In the genomic region with DNA sequence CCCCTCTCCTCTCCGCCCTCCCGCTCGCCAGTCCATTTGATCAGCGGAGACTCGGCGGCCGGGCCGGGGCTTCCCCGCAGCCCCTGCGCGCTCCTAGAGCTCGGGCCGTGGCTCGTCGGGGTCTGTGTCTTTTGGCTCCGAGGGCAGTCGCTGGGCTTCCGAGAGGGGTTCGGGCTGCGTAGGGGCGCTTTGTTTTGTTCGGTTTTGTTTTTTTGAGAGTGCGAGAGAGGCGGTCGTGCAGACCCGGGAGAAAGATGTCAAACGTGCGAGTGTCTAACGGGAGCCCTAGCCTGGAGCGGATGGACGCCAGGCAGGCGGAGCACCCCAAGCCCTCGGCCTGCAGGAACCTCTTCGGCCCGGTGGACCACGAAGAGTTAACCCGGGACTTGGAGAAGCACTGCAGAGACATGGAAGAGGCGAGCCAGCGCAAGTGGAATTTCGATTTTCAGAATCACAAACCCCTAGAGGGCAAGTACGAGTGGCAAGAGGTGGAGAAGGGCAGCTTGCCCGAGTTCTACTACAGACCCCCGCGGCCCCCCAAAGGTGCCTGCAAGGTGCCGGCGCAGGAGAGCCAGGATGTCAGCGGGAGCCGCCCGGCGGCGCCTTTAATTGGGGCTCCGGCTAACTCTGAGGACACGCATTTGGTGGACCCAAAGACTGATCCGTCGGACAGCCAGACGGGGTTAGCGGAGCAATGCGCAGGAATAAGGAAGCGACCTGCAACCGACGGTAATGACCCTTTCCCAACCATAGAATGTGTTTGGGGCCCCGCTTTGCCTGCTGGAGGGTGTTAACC, we compare ENCODE assay signal across 8 cellular contexts. TPM values are rescaled to one million over a fixed set of nuclear protein-coding genes. Genes with fewer than 3 reads are reported as not detected.
DNase-seq lines count a peak whose midpoint lies in the region; ATAC-seq, FAIRE-seq and TF ChIP-seq lines count a peak whose summit lies in the region.

No MANE protein-coding gene starts in this region.

- H3K4me3 Mint-ChIP-seq in stimulated activated naive CD8-positive, alpha-beta T cell treated with anti-CD3 and anti-CD28 coated beads, Interleukin-15, Interleukin-2, amounts not matched to agents 100 ng/mL and 50 ng/mL, for 24 hours: peak overlapping the region; percentile 98

- POLR2A ChIA-PET in PC-3 (lab: Charles Lee; ENCODE audit: unreplicated experiment): interaction anchor here (0.5 to 0.6 kb wide), 2 partner anchors 18 to 120 kb away, joined by 3 to 5 read pairs; no protein-coding TSS in a partner anchor

- peaks cover 9% of the 10 kb centered on the region; the same call in 1 of the 2 replicates for H4K20me1 ChIP-seq in PC-3 (ENCODE audit: low read length)

- intact Hi-C loops in PC-3 (cut with micrococcal nuclease): loop anchor here (1.0 kb wide), 1 partner anchor 8 kb away; no protein-coding TSS in a partner anchor

- peaks cover 55% of the 10 kb centered on the region for H3K4me1 ChIP-seq in PC-3 (ENCODE audit: insufficient read depth, low read length)

- H3K4me3 ChIP-seq in PC-3 (ENCODE audit: low read length) (peak overlapping the region; percentile 94), bronchial epithelial cell (ENCODE audit: low read depth, low read length) (peak overlapping the region; percentile 70)

- no peaks in the 10 kb centered on the region for H3K27me3 ChIP-seq in PC-3 (ENCODE audit: low read length)
- no peaks in the 10 kb centered on the region for H3K27me3 ChIP-seq in bronchial epithelial cell (ENCODE audit: control insufficient read depth, insufficient read depth, low read length)
- H3K27me3 ChIP-seq in layer of hippocampus (ENCODE audit: control insufficient read depth, insufficient read depth, low read length): no peaks in the 10 kb centered on the region

- TSS peak; percentile 40 for BruUV-seq in PC-3 (replicated peaks; lab: Mats Ljungman, UMichigan)

- H3K36me3 ChIP-seq in PC-3 (ENCODE audit: low read depth, low read length) (peaks cover 21% of the 10 kb centered on the region), bronchial epithelial cell (ENCODE audit: control insufficient read depth, insufficient read depth, low read length) (peaks cover 3% of the 10 kb centered on the region)

- peaks cover 44% of the 10 kb centered on the region for H3K36me3 Mint-ChIP-seq in stimulated activated naive CD8-positive, alpha-beta T cell treated with anti-CD3 and anti-CD28 coated beads, Interleukin-15, Interleukin-2, amounts not matched to agents 100 ng/mL and 50 ng/mL, for 24 hours (ENCODE audit: low read depth)

- no peak for TF ChIP-seq CTCF in PC-3 (conservative IDR thresholded peaks at IDR 0.05; ENCODE audit: low read depth, low read length)
- TF ChIP-seq CTCF in bronchial epithelial cell (IDR thresholded peaks at IDR 0.05; ENCODE audit: insufficient read depth, low read length, severe bottlenecking): no peak

- no peaks in the 10 kb centered on the region for H3K9me3 Mint-ChIP-seq in stimulated activated naive CD8-positive, alpha-beta T cell treated with anti-CD3 and anti-CD28 coated beads, Interleukin-15, Interleukin-2, amounts not matched to agents 100 ng/mL and 50 ng/mL, for 24 hours

- H3K27ac ChIP-seq in PC-3 (ENCODE audit: low read length) (peak overlapping the region; percentile 97), layer of hippocampus (ENCODE audit: low read depth, low read length) (peak overlapping the region; percentile 99)

- CTCF ChIA-PET in PC-3 (lab: Charles Lee): no interaction called here

- peak overlapping the region; percentile 29; the same call in 1 of the 2 replicates for H2AFZ ChIP-seq in PC-3 (ENCODE audit: low read length)

- H3K4me2 ChIP-seq in PC-3 (ENCODE audit: low read length): peak overlapping the region; percentile 88

- no peaks in the 10 kb centered on the region for H3K27me3 Mint-ChIP-seq in stimulated activated naive CD8-positive, alpha-beta T cell treated with anti-CD3 and anti-CD28 coated beads, Interleukin-15, Interleukin-2, amounts not matched to agents 100 ng/mL and 50 ng/mL, for 24 hours

- peaks cover 5% of the 10 kb centered on the region for H3F3A ChIP-seq in PC-3 (ENCODE audit: low read length, unreplicated experiment)

- H3K27ac Mint-ChIP-seq in stimulated activated naive CD8-positive, alpha-beta T cell treated with anti-CD3 and anti-CD28 coated beads, Interleukin-15, Interleukin-2, amounts not matched to agents 100 ng/mL and 50 ng/mL, for 24 hours: peak overlapping the region; percentile 94

- no peak for FAIRE-seq in bronchial epithelial cell (lab: Jason Lieb, UNC)

- peak; percentile 21 for DNase-seq in NCI-H2029 treated with DMSO at 0.1 percent for 48 hours (lab: John Stamatoyannopoulos, UW)
- no peak for DNase-seq in NCI-H2029 (lab: John Stamatoyannopoulos, UW)
- peak; percentile 25 for DNase-seq in PC-3
- DNase-seq in bronchial epithelial cell (ENCODE audit: low read depth): peak; percentile 9
- DNase-seq in ureter (ENCODE audit: low spot score): no peak

- peaks cover 66% of the 10 kb centered on the region for H3K79me2 ChIP-seq in PC-3 (ENCODE audit: low read length)

- peak overlapping the region; percentile 99 for H3K9ac ChIP-seq in PC-3 (ENCODE audit: low read length)

- H3K9me3 ChIP-seq in PC-3 (ENCODE audit: low read length): no peaks in the 10 kb centered on the region

- H3K9me2 ChIP-seq in PC-3 (replicated peaks; ENCODE audit: low read length): no peaks in the 10 kb centered on the region

- peaks cover 70% of the 10 kb centered on the region for H3K4me1 Mint-ChIP-seq in stimulated activated naive CD8-positive, alpha-beta T cell treated with anti-CD3 and anti-CD28 coated beads, Interleukin-15, Interleukin-2, amounts not matched to agents 100 ng/mL and 50 ng/mL, for 24 hours (ENCODE audit: low read depth)

- ATAC-seq in HG02610 (IDR thresholded peaks at IDR 0.05; ENCODE audit: unreplicated experiment) (peak; percentile 7), PC-3 (no peak)

RNA-seq across cellular contexts. Expression of gene CDKN1B, which starts 0.6 kb away (rescaled TPM):
- total RNA-seq in PC-3 (2014; rRNA removed) (29.2 and 37.2 TPM in 2 replicates), bronchial epithelial cell (34.0 and 38.7 TPM in 2 replicates), ureter (52.8 TPM)

RNA-seq across cellular contexts. Expression of gene GPR19, which starts 21.8 kb away (rescaled TPM):
- total RNA-seq in PC-3 (2014; rRNA removed): 0.52 and 2.1 TPM in 2 replicates
- 0.13 TPM in 1 of 2 replicates, not detected in the other for total RNA-seq in bronchial epithelial cell
- total RNA-seq in ureter: not detected

Comparison
In these comparisons a context has a peak if more than half of its experiments do, and no peak if none do; other contexts are left out.
1. DNase-seq: peak in NCI-H2029 treated with DMSO at 0.1 percent for 48 hours (single experiment), PC-3 (single experiment) and bronchial epithelial cell (single experiment); none in NCI-H2029 (single experiment) and ureter (single experiment).